In genomic region chr6:144574796-144575195, GRCh38 we compare ENCODE assay signal across 18 cellular contexts.
DNase-seq lines count a peak whose midpoint lies in the region; ATAC-seq, FAIRE-seq and TF ChIP-seq lines count a peak whose summit lies in the region.
"Had no signal": no experiment of that assay in that cellular context is flagged by ENCODE, and none has a peak within 500 bp of the region (broad histone marks: within the 10 kb centered on the region; RNA-seq: fewer than 3 reads in every experiment).

No MANE protein-coding gene starts in this region.

- POLR2A ChIA-PET in T-cell (lab: Charles Lee), result no interaction called here

- peaks cover 42% of the 10 kb centered on the region for H3K36me3 Mint-ChIP-seq in activated T-cell treated with anti-CD3 and anti-CD28 coated beads, Interleukin-2, amount 50 U/mL, for 24 hours (ENCODE audit: low read depth)
- H3K36me3 Mint-ChIP-seq in T-cell, result peaks cover 49% of the 10 kb centered on the region

- H3K9me3 Mint-ChIP-seq in activated T-cell treated with anti-CD3 and anti-CD28 coated beads, Interleukin-2, amount 50 U/mL, for 24 hours, result peaks cover 2% of the 10 kb centered on the region
- H3K9me3 Mint-ChIP-seq in T-cell, result peaks cover 0 to 2% (median 0%) of the 10 kb centered on the region in 3 donors
- H3K9me3 Mint-ChIP-seq: H9 had no signal

- H3K27ac ChIP-seq in foreskin keratinocyte, result no peak overlapping the region
- H3K27ac ChIP-seq: SJSA1 had no signal

- no peak for TF ChIP-seq CTCF in foreskin keratinocyte (conservative IDR thresholded peaks at IDR 0.05)

- H3K27ac Mint-ChIP-seq in activated T-cell treated with anti-CD3 and anti-CD28 coated beads, Interleukin-2, amount 50 U/mL, for 24 hours, result peak overlapping the region; percentile 29
- H3K27ac Mint-ChIP-seq in T-cell, result peak overlapping the region; percentile 27 to 55
- H3K27ac Mint-ChIP-seq: H9 had no signal

- no peaks in the 10 kb centered on the region for H3K27me3 ChIP-seq in foreskin keratinocyte
- H3K27me3 ChIP-seq: SJSA1 had no signal

- DNase-seq in activated T-cell treated with anti-CD3 and anti-CD28 coated beads, Interleukin-2, amount 50 U/mL, for 24 hours, result no peak
- DNase-seq in activated T-cell treated with anti-CD3 and anti-CD28 coated beads for 4 hours (no peak), Caki2 (ENCODE audit: low read depth) (peak; percentile 55), T-cell (no peak), foreskin keratinocyte (peak; percentile 64 to 77), G401 (ENCODE audit: low spot score) (no peak), frontal cortex (ENCODE audit: low spot score in 2 of 2) (no peak)
- DNase-seq: C1 segment of cervical spinal cord, Caco-2, H9, KG1, NCI-H1092, NCI-H146, NCI-H2081 treated with DMSO at 0.1 percent for 48 hours, NCI-H226, NCI-H524 treated with DMSO at 0.1 percent for 48 hours had no signal

- FAIRE-seq in frontal cortex (lab: Jason Lieb, UNC), result no peak

- CTCF ChIA-PET in T-cell (lab: Charles Lee), result no interaction called here

- in situ Hi-C loops in Caki2 (cut with HindIII; ENCODE audit: low pct_unique_long_range_greater_than_20kb, low sequenced_read_pairs), result no loop called here
- in situ Hi-C loops in G401 (cut with HindIII; ENCODE audit: low sequenced_read_pairs), result no loop called here

- no peak overlapping the region for H3K4me3 Mint-ChIP-seq in activated T-cell treated with anti-CD3 and anti-CD28 coated beads, Interleukin-2, amount 50 U/mL, for 24 hours
- H3K4me3 Mint-ChIP-seq in T-cell, result no peak overlapping the region
- H3K4me3 Mint-ChIP-seq: H9 had no signal

- no peaks in the 10 kb centered on the region for H3K4me1 ChIP-seq in foreskin keratinocyte
- H3K4me1 ChIP-seq: Caco-2, SJSA1 had no signal

- peaks cover 17% of the 10 kb centered on the region for H3K4me1 Mint-ChIP-seq in activated T-cell treated with anti-CD3 and anti-CD28 coated beads, Interleukin-2, amount 50 U/mL, for 24 hours (ENCODE audit: low read depth)
- H3K4me1 Mint-ChIP-seq in T-cell, result peaks cover 6 to 29% (median 21%) of the 10 kb centered on the region in 3 donors

- ATAC-seq in T-cell (replicated peaks in 1 of 4), result no peak
- ATAC-seq in foreskin keratinocyte, result peak; percentile 79
- ATAC-seq in HG02759 (IDR thresholded peaks at IDR 0.05; ENCODE audit: unreplicated experiment), result no peak

- no peaks in the 10 kb centered on the region for H3K27me3 Mint-ChIP-seq in activated T-cell treated with anti-CD3 and anti-CD28 coated beads, Interleukin-2, amount 50 U/mL, for 24 hours
- H3K27me3 Mint-ChIP-seq in T-cell, result no peaks in the 10 kb centered on the region

Comparison
In these comparisons a context has a peak if more than half of its experiments do, and no peak if none do; other contexts are left out.
1. DNase-seq: peak in Caki2 (single experiment) and foreskin keratinocyte (2 of 2); none in activated T-cell treated with anti-CD3 and anti-CD28 coated beads, Interleukin-2, amount 50 U/mL, for 24 hours (single experiment), activated T-cell treated with anti-CD3 and anti-CD28 coated beads for 4 hours (single experiment), T-cell (0 of 34), G401 (single experiment) and frontal cortex (0 of 2).